In genomic region chr7:45120-46090, GRCh38 we compare ENCODE assay signal across 17 cellular contexts.
DNase-seq lines count a peak whose midpoint lies in the region; ATAC-seq and TF ChIP-seq lines count a peak whose summit lies in the region.
"Had no signal": no experiment of that assay in that cellular context is flagged by ENCODE, and none has a peak within 500 bp of the region (broad histone marks: within the 10 kb centered on the region; RNA-seq: fewer than 3 reads in every experiment).

No MANE protein-coding gene starts in this region.

- no peak overlapping the region for H3K27ac ChIP-seq in Peyer's patch
- H3K27ac ChIP-seq in right cardiac atrium (ENCODE audit: low read length), result no peak overlapping the region
- no peak overlapping the region for H3K27ac ChIP-seq in spleen
- H3K27ac ChIP-seq: body of pancreas, esophagus muscularis mucosa, SK-N-MC, upper lobe of left lung had no signal

- H3K4me1 ChIP-seq in Peyer's patch (no peaks in the 10 kb centered on the region), right cardiac atrium (ENCODE audit: control insufficient read depth, insufficient read depth, low read length) (no peaks in the 10 kb centered on the region), spleen (peaks cover 0 to 11% (median 0%) of the 10 kb centered on the region in 6 donors)
- H3K4me1 ChIP-seq: body of pancreas, esophagus muscularis mucosa, upper lobe of left lung had no signal

- TF ChIP-seq CTCF in Peyer's patch (IDR thresholded peaks at IDR 0.05), result no peak
- TF ChIP-seq CTCF in spleen (IDR thresholded peaks at IDR 0.05 in 8 of 11, conservative IDR thresholded peaks at IDR 0.05 in 3 of 11), result no peak

- intact Hi-C loops in right cardiac atrium (cut with DNase I), result no loop called here
- intact Hi-C loops in spleen (cut with DNase I; ENCODE audit: low total_unique reads), result no loop called here

- H3K27me3 ChIP-seq in Peyer's patch, result no peaks in the 10 kb centered on the region
- no peaks in the 10 kb centered on the region for H3K27me3 ChIP-seq in right cardiac atrium (ENCODE audit: control insufficient read depth, insufficient read depth)
- H3K27me3 ChIP-seq in spleen (replicated peaks in 1 of 7), result peaks cover 0 to 31% (median 7%) of the 10 kb centered on the region in 7 donors
- H3K27me3 ChIP-seq: body of pancreas, upper lobe of left lung had no signal

- no peak for TF ChIP-seq POLR2A in Peyer's patch (IDR thresholded peaks at IDR 0.05)
- no peak for TF ChIP-seq POLR2A in spleen (IDR thresholded peaks at IDR 0.05)

- H3K9me3 ChIP-seq in Peyer's patch, result no peaks in the 10 kb centered on the region
- H3K9me3 ChIP-seq in right cardiac atrium (ENCODE audit: control insufficient read depth, low read length), result no peaks in the 10 kb centered on the region
- no peaks in the 10 kb centered on the region for H3K9me3 ChIP-seq in spleen
- H3K9me3 ChIP-seq: body of pancreas, esophagus muscularis mucosa, upper lobe of left lung had no signal

- WGBS in right cardiac atrium, result 79% methylated on average over 14 of the region's 14 CpGs
- WGBS in spleen, 5 donors, result 74 to 81% (median 78%) methylated on average over 14 of the region's 14 CpGs

- no peak for ATAC-seq in right cardiac atrium
- ATAC-seq in GM21526 (IDR thresholded peaks at IDR 0.05; ENCODE audit: low FRiP score, unreplicated experiment), result no peak
- ATAC-seq: body of pancreas; stimulated activated memory B cell treated with anti-CD40 and anti-IgM and Interleukin-4, amounts not matched to agents 10 μg/mL and 1 μg/mL and 100 μg/mL, for 72 hours had no signal

- no peak overlapping the region for H3K4me3 ChIP-seq in Peyer's patch
- no peak overlapping the region for H3K4me3 ChIP-seq in right cardiac atrium (ENCODE audit: low read length)
- no peak overlapping the region for H3K4me3 ChIP-seq in spleen
- H3K4me3 ChIP-seq: body of pancreas, esophagus muscularis mucosa, SK-N-MC, upper lobe of left lung had no signal

- no peaks in the 10 kb centered on the region for H3K36me3 ChIP-seq in Peyer's patch
- no peaks in the 10 kb centered on the region for H3K36me3 ChIP-seq in spleen
- H3K36me3 ChIP-seq: esophagus muscularis mucosa, upper lobe of left lung had no signal

- DNase-seq in activated CD8-positive, alpha-beta memory T cell treated with anti-CD3 and anti-CD28 coated beads for 24 hours, result peak; percentile 26
- DNase-seq in activated CD8-positive, alpha-beta memory T cell treated with anti-CD3 and anti-CD28 coated beads, Interleukin-2, amount 50 U/mL, for 4 hours, result no peak
- DNase-seq in Peyer's patch (peak; percentile 7 to 24 (median 14)), right cardiac atrium (peak in 2 of 3 donors; percentile 4 to 6), spleen (peak; percentile 34), NOMO-1 treated with DMSO at 0.1 percent for 48 hours (lab: John Stamatoyannopoulos, UW; ENCODE audit: unreplicated experiment) (no peak), DMS 273 (lab: John Stamatoyannopoulos, UW; ENCODE audit: unreplicated experiment) (no peak)
- DNase-seq: IMR-90, MV-4-11, NCI-H524 treated with DMSO at 0.1 percent for 48 hours, OCI-M1 had no signal

Comparison
In these comparisons a context has a peak if more than half of its experiments do, and no peak if none do; other contexts are left out.
1. DNase-seq: peak in activated CD8-positive, alpha-beta memory T cell treated with anti-CD3 and anti-CD28 coated beads for 24 hours (single experiment), Peyer's patch (3 of 3), right cardiac atrium (2 of 3) and spleen (single experiment); none in activated CD8-positive, alpha-beta memory T cell treated with anti-CD3 and anti-CD28 coated beads, Interleukin-2, amount 50 U/mL, for 4 hours (single experiment), NOMO-1 treated with DMSO at 0.1 percent for 48 hours (single experiment) and DMS 273 (single experiment).